Comparison of ENCODE assay signal across 8 cellular contexts in the genomic region with DNA sequence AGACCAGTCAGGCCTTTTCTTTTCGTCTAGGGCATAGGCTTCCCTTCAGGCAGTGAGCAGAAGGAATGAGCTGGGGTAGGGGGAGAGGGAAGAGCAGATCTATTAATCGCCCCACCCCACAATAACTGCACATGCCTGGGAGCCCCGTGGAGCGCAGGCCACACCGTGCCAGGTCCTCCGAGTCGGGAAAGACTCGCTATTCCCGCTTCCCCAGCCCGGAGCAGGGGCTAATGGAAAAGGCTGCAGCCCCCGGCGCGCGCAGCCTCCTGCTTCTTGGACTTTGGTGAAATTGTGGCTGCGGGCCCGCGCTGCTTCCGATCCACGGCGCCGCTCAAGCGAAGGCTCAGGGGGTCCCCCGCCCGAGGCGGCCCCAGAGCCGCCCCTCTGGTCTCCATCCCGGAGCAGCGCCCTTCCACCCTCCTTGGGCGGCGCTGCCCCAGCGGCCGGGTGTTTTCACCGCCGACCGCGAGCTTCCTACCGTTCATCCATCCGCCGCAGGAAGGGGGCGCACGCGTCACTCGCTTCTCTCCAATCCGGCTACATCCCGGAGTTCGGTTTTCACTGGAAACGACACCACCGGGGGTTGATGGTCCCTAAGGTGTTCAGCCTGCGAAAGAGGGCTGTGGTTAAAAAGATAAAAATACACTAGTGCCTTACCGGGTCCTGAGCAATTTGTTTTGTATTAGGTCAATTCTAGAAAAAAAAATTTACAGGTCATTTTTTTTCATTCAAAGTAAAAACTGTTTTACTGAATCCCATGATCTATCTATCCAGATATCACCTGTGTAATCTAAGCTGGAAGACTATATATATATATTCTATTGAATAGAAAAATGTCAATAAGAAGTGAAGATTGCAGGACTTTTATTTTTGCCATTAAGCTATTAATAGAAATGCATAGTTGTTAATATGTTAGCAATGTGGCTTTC. TPM values are rescaled to one million over a fixed set of nuclear protein-coding genes. Genes with fewer than 3 reads are reported as not detected.
A peak's percentile ranks its signal among the peaks of the same experiment; 100 is the strongest.
DNase-seq lines count a peak whose midpoint lies in the region; ATAC-seq and TF ChIP-seq lines count a peak whose summit lies in the region.

No MANE protein-coding gene starts in this region.

- 2% methylated on average over 21 of the region's 50 CpGs for WGBS in esophagus muscularis mucosa

- peak overlapping the region; percentile 90 to 96 (median 94) for H3K27ac ChIP-seq in esophagus muscularis mucosa (replicated peaks in 1 of 4)
- no peak overlapping the region for H3K27ac ChIP-seq in substantia nigra (ENCODE audit: low read depth, low read length, poor library complexity, severe bottlenecking)

- H3K9me3 ChIP-seq in esophagus muscularis mucosa = no peaks in the 10 kb centered on the region

- H3K27me3 ChIP-seq in esophagus muscularis mucosa = peaks cover 0 to 9% (median 0%) of the 10 kb centered on the region in 4 donors

- H3K36me3 ChIP-seq in esophagus muscularis mucosa = peaks cover 0 to 4% (median 0%) of the 10 kb centered on the region in 4 donors

- TF ChIP-seq EP300 in esophagus muscularis mucosa (IDR thresholded peaks at IDR 0.05) = no peak

- ATAC-seq in HG02884 (IDR thresholded peaks at IDR 0.05; ENCODE audit: unreplicated experiment) = peak; percentile 41
- no peak for ATAC-seq in GM18861 (IDR thresholded peaks at IDR 0.05; ENCODE audit: unreplicated experiment)

- peak; percentile 77 to 87 (median 86) for TF ChIP-seq CTCF in esophagus muscularis mucosa (IDR thresholded peaks at IDR 0.05)

- H3K4me3 ChIP-seq in esophagus muscularis mucosa = peak overlapping the region; percentile 56 to 61 (median 58)

- intact Hi-C loops in esophagus muscularis mucosa (cut with DNase I) = loop anchor here (2.0 to 5.0 kb wide), 2 partner anchors 72 to 112 kb away; no protein-coding TSS in a partner anchor

- DNase-seq in EL (peak; percentile 71), NCI-H460 (ENCODE audit: extremely low read depth, low read depth) (peak; percentile 59), esophagus muscularis mucosa (ENCODE audit: extremely low spot score) (no peak), midbrain (lab: John Stamatoyannopoulos, UW) (peak; percentile 82), substantia nigra (lab: John Stamatoyannopoulos, UW) (peak in 44 of 49 donors; percentile 20 to 86 (median 71))
- DNase-seq in activated CD8-positive, alpha-beta memory T cell treated with anti-CD3 and anti-CD28 coated beads, Interleukin-2, amount 50 U/mL, for 4 hours = peak; percentile 27

- H3K4me1 ChIP-seq in esophagus muscularis mucosa = peaks cover 0 to 78% (median 67%) of the 10 kb centered on the region in 4 donors

- TF ChIP-seq POLR2A in esophagus muscularis mucosa (IDR thresholded peaks at IDR 0.05; ENCODE audit: low read depth) = peak; percentile 28

RNA-seq across cellular contexts. Expression of a gene that starts 4.4 kb away (rescaled TPM):
- 12.1 and 15.1 TPM in 2 replicates for total RNA-seq in NCI-H460 (2014; rRNA removed; shearing (Covaris generic))
- polyA plus RNA-seq in NCI-H460 (2014; cell fraction: nucleus; rRNA removed) = 21.6 and 30.7 TPM in 2 replicates
- 1,000 to 10,000 TPM; 1,866 to 2,563 (median 2,454) TPM for total RNA-seq in esophagus muscularis mucosa

Comparison
In these comparisons a context has a peak if more than half of its experiments do, and no peak if none do; other contexts are left out.
1. RNA of a gene that starts 4.4 kb away (total RNA-seq): 1,866 to 2,563 TPM in esophagus muscularis mucosa; 12.1 to 15.1 TPM in NCI-H460; every median in the first group is over 100 times any median in the second.